In genomic region chr9:137814436-137814835, GRCh38 we compare ENCODE assay signal across 31 cellular contexts.
DNase-seq lines count a peak whose midpoint lies in the region; ATAC-seq, FAIRE-seq and TF ChIP-seq lines count a peak whose summit lies in the region.
"Had no signal": no experiment of that assay in that cellular context is flagged by ENCODE, and none has a peak within 500 bp of the region (broad histone marks: within the 10 kb centered on the region; RNA-seq: fewer than 3 reads in every experiment).

No MANE protein-coding gene starts in this region.

- FAIRE-seq in H1 (lab: Jason Lieb, UNC) = no peak
- FAIRE-seq: astrocyte, pancreas, TTC549 had no signal

- H3K27me3 Mint-ChIP-seq in activated naive CD8-positive, alpha-beta T cell treated with anti-CD3 and anti-CD28 coated beads, Interleukin-2, amount 10 ng/mL, durations not matched to agents 7 days and 5 days = no peaks in the 10 kb centered on the region
- H3K27me3 Mint-ChIP-seq in activated naive CD8-positive, alpha-beta T cell treated with anti-CD3 and anti-CD28 coated beads for 36 hours = no peaks in the 10 kb centered on the region
- H3K27me3 Mint-ChIP-seq in stimulated activated memory B cell treated with anti-CD40 and anti-IgM and Interleukin-4, amounts not matched to agents 10 μg/mL and 1 μg/mL and 100 μg/mL, for 72 hours = no peaks in the 10 kb centered on the region
- H3K27me3 Mint-ChIP-seq: activated CD4-positive, alpha-beta memory T cell treated with anti-CD3 and anti-CD28 coated beads for 36 hours had no signal

- H4K5ac ChIP-seq in H1 (ENCODE audit: insufficient read length, low read depth, low read length) = no peak overlapping the region

- H3K79me2 ChIP-seq in H1 (ENCODE audit: control insufficient read depth in 1 of 2, insufficient read depth in 2 of 2, low read length in 2 of 2) = no peaks in the 10 kb centered on the region

- H3K23me2 ChIP-seq in H1 (ENCODE audit: low read depth, low read length) = no peaks in the 10 kb centered on the region

- no peak overlapping the region for H2AFZ ChIP-seq in H1 (ENCODE audit: low read length)

- H3K4me3 Mint-ChIP-seq in activated naive CD8-positive, alpha-beta T cell treated with anti-CD3 and anti-CD28 coated beads, Interleukin-2, amount 10 ng/mL, durations not matched to agents 7 days and 5 days = no peak overlapping the region
- H3K4me3 Mint-ChIP-seq in activated naive CD8-positive, alpha-beta T cell treated with anti-CD3 and anti-CD28 coated beads for 36 hours = no peak overlapping the region
- H3K4me3 Mint-ChIP-seq in stimulated activated memory B cell treated with anti-CD40 and anti-IgM and Interleukin-4, amounts not matched to agents 10 μg/mL and 1 μg/mL and 100 μg/mL, for 72 hours = no peak overlapping the region
- H3K4me3 Mint-ChIP-seq: activated CD4-positive, alpha-beta memory T cell treated with anti-CD3 and anti-CD28 coated beads for 36 hours; immature natural killer cell had no signal

- TF ChIP-seq CTCF in RWPE1 (conservative IDR thresholded peaks at IDR 0.05; ENCODE audit: low read depth) = no peak
- no peak for TF ChIP-seq CTCF in H1 (IDR thresholded peaks at IDR 0.05; ENCODE audit: control extremely low read depth in 1 of 3, insufficient read depth in 1 of 3, low read depth in 1 of 3, low read length in 3 of 3)

- peaks cover 40% of the 10 kb centered on the region for H3K36me3 Mint-ChIP-seq in activated naive CD8-positive, alpha-beta T cell treated with anti-CD3 and anti-CD28 coated beads, Interleukin-2, amount 10 ng/mL, durations not matched to agents 7 days and 5 days
- H3K36me3 Mint-ChIP-seq in activated naive CD8-positive, alpha-beta T cell treated with anti-CD3 and anti-CD28 coated beads for 36 hours = peaks cover 38% of the 10 kb centered on the region
- H3K36me3 Mint-ChIP-seq in stimulated activated memory B cell treated with anti-CD40 and anti-IgM and Interleukin-4, amounts not matched to agents 10 μg/mL and 1 μg/mL and 100 μg/mL, for 72 hours = peaks cover 53% of the 10 kb centered on the region

- H3K56ac ChIP-seq in H1 (replicated peaks; ENCODE audit: insufficient read length, low read depth, low read length) = no peak overlapping the region

- no peak overlapping the region for H2BK15ac ChIP-seq in H1 (ENCODE audit: low read length)

- TF ChIP-seq RAD21 in H1 (IDR thresholded peaks at IDR 0.05 in 1 of 2, conservative IDR thresholded peaks at IDR 0.05 in 1 of 2; ENCODE audit: low read depth in 2 of 2, low read length in 2 of 2) = no peak

- H3K9me3 ChIP-seq in H1 (ENCODE audit: insufficient read depth in 2 of 2, low read depth in 1 of 2, low read length in 1 of 2) = peaks cover 12 to 21% of the 10 kb centered on the region in 2 experiments
- H3K9me3 ChIP-seq: BE2C, pancreas, SJSA1, transverse colon had no signal

- H3K4me1 ChIP-seq in H1 (replicated peaks in 1 of 4; ENCODE audit: control insufficient read depth in 3 of 4, insufficient read depth in 4 of 4, low read length in 3 of 4) = no peaks in the 10 kb centered on the region
- H3K4me1 ChIP-seq: BE2C, pancreas, SJSA1, transverse colon had no signal

- H2AK5ac ChIP-seq in H1 (ENCODE audit: low read depth, low read length) = no peak overlapping the region

- H4K8ac ChIP-seq in H1 (ENCODE audit: extremely low read depth, insufficient read depth, low read length) = peak overlapping the region; percentile 71; the same call in 1 of the 2 replicates

- no peak overlapping the region for H3K9ac ChIP-seq in H1 (replicated peaks in 1 of 4; ENCODE audit: extremely low read depth in 1 of 4, low read depth in 3 of 4, low read length in 3 of 4)

- H3K4ac ChIP-seq in H1 (replicated peaks; ENCODE audit: insufficient read length, low read depth, low read length) = no peak overlapping the region

- H3K4me1 Mint-ChIP-seq in activated naive CD8-positive, alpha-beta T cell treated with anti-CD3 and anti-CD28 coated beads, Interleukin-2, amount 10 ng/mL, durations not matched to agents 7 days and 5 days = no peaks in the 10 kb centered on the region
- H3K4me1 Mint-ChIP-seq in activated naive CD8-positive, alpha-beta T cell treated with anti-CD3 and anti-CD28 coated beads for 36 hours = no peaks in the 10 kb centered on the region
- peaks cover 33% of the 10 kb centered on the region for H3K4me1 Mint-ChIP-seq in stimulated activated memory B cell treated with anti-CD40 and anti-IgM and Interleukin-4, amounts not matched to agents 10 μg/mL and 1 μg/mL and 100 μg/mL, for 72 hours
- H3K4me1 Mint-ChIP-seq: immature natural killer cell had no signal

- H3K36me3 ChIP-seq in H1 (ENCODE audit: control insufficient read depth in 2 of 4, insufficient read depth in 4 of 4, low read length in 3 of 4) = peaks cover 23 to 61% (median 47%) of the 10 kb centered on the region in 4 experiments

- TF ChIP-seq POLR2A in H1 (IDR thresholded peaks at IDR 0.05; ENCODE audit: control extremely low read depth in 1 of 2, low read depth in 2 of 2, low read length in 2 of 2) = no peak

- H3K27ac Mint-ChIP-seq in activated naive CD8-positive, alpha-beta T cell treated with anti-CD3 and anti-CD28 coated beads, Interleukin-2, amount 10 ng/mL, durations not matched to agents 7 days and 5 days = peak overlapping the region; percentile 46
- H3K27ac Mint-ChIP-seq in activated naive CD8-positive, alpha-beta T cell treated with anti-CD3 and anti-CD28 coated beads for 36 hours = no peak overlapping the region
- peak overlapping the region; percentile 89 for H3K27ac Mint-ChIP-seq in stimulated activated memory B cell treated with anti-CD40 and anti-IgM and Interleukin-4, amounts not matched to agents 10 μg/mL and 1 μg/mL and 100 μg/mL, for 72 hours

- no peak overlapping the region for H3K14ac ChIP-seq in H1 (ENCODE audit: insufficient read length)

- H4K20me1 ChIP-seq in H1 (replicated peaks in 1 of 2; ENCODE audit: control insufficient read depth in 1 of 2, insufficient read depth in 2 of 2, low read length in 2 of 2) = peaks cover 0 to 5% of the 10 kb centered on the region in 2 experiments

- 97% methylated on average over 22 of the region's 23 CpGs; no CpG with 5 or more reads in 1 of the 2 experiments for WGBS in H1 (ENCODE audit: extremely low coverage in 1 of 2, insufficient coverage in 1 of 2, insufficient read length in 1 of 2, insufficient replicate concordance in 2 of 2, low coverage in 1 of 2, low lambda C conversion rate in 2 of 2, missing lambda C conversion rate in 1 of 2), 2 experiments

- no peak overlapping the region for H2BK20ac ChIP-seq in H1 (ENCODE audit: low read length)

- H4K91ac ChIP-seq in H1 (replicated peaks; ENCODE audit: insufficient read length, low read length) = no peak overlapping the region

- CTCF ChIA-PET in RWPE1 (lab: Yijun Ruan, JAX) (interaction anchor here (0.6 to 0.7 kb wide), 2 partner anchors 53 to 68 kb away, joined by 3 to 5 read pairs; no protein-coding TSS in a partner anchor), H1 (lab: Charles Lee; ENCODE audit: partially characterized antibody) (no interaction called here)

- H2BK120ac ChIP-seq in H1 (replicated peaks; ENCODE audit: low read depth, low read length) = no peak overlapping the region

- H3K23ac ChIP-seq in H1 (ENCODE audit: insufficient read length) = no peak overlapping the region

- peaks cover 16% of the 10 kb centered on the region for H3K9me3 Mint-ChIP-seq in activated naive CD8-positive, alpha-beta T cell treated with anti-CD3 and anti-CD28 coated beads, Interleukin-2, amount 10 ng/mL, durations not matched to agents 7 days and 5 days
- H3K9me3 Mint-ChIP-seq in activated naive CD8-positive, alpha-beta T cell treated with anti-CD3 and anti-CD28 coated beads for 36 hours = peaks cover 4% of the 10 kb centered on the region
- no peaks in the 10 kb centered on the region for H3K9me3 Mint-ChIP-seq in stimulated activated memory B cell treated with anti-CD40 and anti-IgM and Interleukin-4, amounts not matched to agents 10 μg/mL and 1 μg/mL and 100 μg/mL, for 72 hours
- H3K9me3 Mint-ChIP-seq: immature natural killer cell had no signal

- no peak overlapping the region for H2BK5ac ChIP-seq in H1 (ENCODE audit: low read depth, low read length)

- no peak for ATAC-seq in activated naive CD8-positive, alpha-beta T cell treated with anti-CD3 and anti-CD28 coated beads, Interleukin-2, amount 10 ng/mL, durations not matched to agents 7 days and 5 days (ENCODE audit: low read depth)
- no peak for ATAC-seq in stimulated activated memory B cell treated with anti-CD40 and anti-IgM and Interleukin-4, amounts not matched to agents 10 μg/mL and 1 μg/mL and 100 μg/mL, for 72 hours
- no peak for ATAC-seq in GM18517 (IDR thresholded peaks at IDR 0.05; ENCODE audit: unreplicated experiment)
- ATAC-seq: activated CD4-positive, CD25-positive, alpha-beta regulatory T cell treated with anti-CD3 and anti-CD28 coated beads, Interleukin-2, amount 50 U/mL, for 24 hours had no signal

- no peaks in the 10 kb centered on the region for H3K27me3 ChIP-seq in H1 (replicated peaks in 1 of 4; ENCODE audit: control insufficient read depth in 3 of 4, extremely low read depth in 1 of 4, insufficient read depth in 3 of 4, low read length in 3 of 4)
- H3K27me3 ChIP-seq: BE2C, cardiac muscle cell, pancreas, SJSA1, transverse colon had no signal

- DNase-seq in activated naive CD8-positive, alpha-beta T cell treated with anti-CD3 and anti-CD28 coated beads, Interleukin-2, amount 10 ng/mL, durations not matched to agents 7 days and 5 days = peak; percentile 8
- no peak for DNase-seq in activated naive CD8-positive, alpha-beta T cell treated with anti-CD3 and anti-CD28 coated beads for 36 hours
- DNase-seq in RWPE1 (ENCODE audit: low spot score) (no peak), H1 (ENCODE audit: low read depth in 1 of 2, low spot score in 2 of 2) (no peak), AG08395 (ENCODE audit: low spot score) (no peak)
- no peak for DNase-seq in stimulated activated CD4-positive, alpha-beta T cell treated with anti-CD3 and anti-CD28 coated beads, Interleukin-2, amount 100 ng/mL, for 24 hours
- DNase-seq: ACHN; activated CD4-positive, alpha-beta memory T cell treated with anti-CD3 and anti-CD28 coated beads for 36 hours; activated CD8-positive, alpha-beta memory T cell treated with anti-CD3 and anti-CD28 coated beads, Interleukin-2, amount 50 U/mL, for 48 hours; activated effector memory CD4-positive, alpha-beta T cell treated with Interleukin-2 at 50 U/mL for 16 hours; BE2C; DMS 273 treated with DMSO at 0.1 percent for 48 hours; effector CD8-positive, alpha-beta T cell; HCEC 1CT; hypothalamus; immature natural killer cell; NCI-H1694; NCI-H446 treated with DMSO at 0.1 percent for 48 hours; NCI-H82; retina; transverse colon had no signal

- TF ChIP-seq EP300 in H1 (IDR thresholded peaks at IDR 0.05; ENCODE audit: borderline replicate concordance in 1 of 2, low read depth in 2 of 2, low read length in 2 of 2) = no peak

- H3K18ac ChIP-seq in H1 (ENCODE audit: extremely low read depth, low read length) = no peak overlapping the region

- H2BK12ac ChIP-seq in H1 (ENCODE audit: low read depth, low read length) = no peak overlapping the region

- no peaks in the 10 kb centered on the region; the same call in 1 of the 2 replicates for H3K79me1 ChIP-seq in H1 (ENCODE audit: low read depth, low read length)

- POLR2A ChIA-PET in activated naive CD8-positive, alpha-beta T cell treated with anti-CD3 and anti-CD28 coated beads, Interleukin-2, amount 10 ng/mL, durations not matched to agents 7 days and 5 days (lab: Charles Lee) = no interaction called here
- POLR2A ChIA-PET in RWPE1 (lab: Yijun Ruan, JAX; ENCODE audit: low non-redundant PET) = interaction anchor here (0.6 kb wide), 1 partner anchor 9 kb away, joined by 3 read pairs; no protein-coding TSS in a partner anchor
- POLR2A ChIA-PET in H1 (lab: Charles Lee; ENCODE audit: partially characterized antibody) = no interaction called here

- H3K27ac ChIP-seq in RWPE1 (peak overlapping the region; percentile 73), H1 (ENCODE audit: low read depth, low read length) (no peak overlapping the region)
- H3K27ac ChIP-seq: cardiac muscle cell, coronary artery, pancreas, SJSA1, transverse colon had no signal

- H3K4me3 ChIP-seq in H1 (ENCODE audit: extremely low read depth in 1 of 4, insufficient read depth in 2 of 4, low read depth in 3 of 4, low read length in 4 of 4) = no peak overlapping the region
- H3K4me3 ChIP-seq: cardiac muscle cell, coronary artery, pancreas, SJSA1, smooth muscle cell, transverse colon had no signal

- H3K4me2 ChIP-seq in H1 (ENCODE audit: insufficient read depth in 1 of 2, low read depth in 2 of 2, low read length in 2 of 2) = no peak overlapping the region
- H3K4me2 ChIP-seq: smooth muscle cell had no signal
